20 cellular contexts compared by ENCODE assay signal in the genomic region with DNA sequence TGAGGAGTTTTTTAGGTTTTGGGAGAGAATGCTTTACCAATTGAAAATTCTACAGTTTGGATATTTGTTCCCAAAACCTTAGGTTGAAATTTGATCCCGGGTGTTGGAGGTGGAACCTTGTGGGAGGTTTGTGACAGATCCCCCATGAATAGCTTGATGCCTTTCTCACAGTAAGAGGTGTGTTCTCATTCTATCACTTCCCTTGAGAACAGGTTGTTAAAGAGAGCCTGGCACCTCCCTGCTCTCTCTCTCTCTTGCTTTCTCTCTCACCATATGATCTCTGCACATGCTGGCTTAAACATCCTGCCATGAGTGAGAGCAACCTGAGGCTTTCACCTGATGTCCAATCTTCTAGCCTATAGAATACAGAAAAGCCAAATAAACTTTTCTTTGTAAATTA.
"Had no signal": no experiment of that assay in that cellular context is flagged by ENCODE, and none has a peak within 500 bp of the region (broad histone marks: within the 10 kb centered on the region; RNA-seq: fewer than 3 reads in every experiment).

No MANE protein-coding gene starts in this region.

- H3K4me1 Mint-ChIP-seq: activated naive CD4-positive, alpha-beta T cell treated with anti-CD3 and anti-CD28 coated beads, Interleukin-2, amount 50 U/mL, for 24 hours; central memory CD8-positive, alpha-beta T cell; nephron progenitor cell had no signal

- H3K9me3 Mint-ChIP-seq: activated naive CD4-positive, alpha-beta T cell treated with anti-CD3 and anti-CD28 coated beads, Interleukin-2, amount 50 U/mL, for 24 hours; nephron progenitor cell had no signal

- H3K36me3 Mint-ChIP-seq: activated naive CD4-positive, alpha-beta T cell treated with anti-CD3 and anti-CD28 coated beads, Interleukin-2, amount 50 U/mL, for 24 hours had no signal

- H3K36me3 ChIP-seq: ascending aorta, heart left ventricle, left ventricle myocardium inferior, upper lobe of right lung had no signal

- H3K27me3 ChIP-seq: ascending aorta, heart left ventricle, upper lobe of right lung had no signal

- H3K4me3 Mint-ChIP-seq: activated naive CD4-positive, alpha-beta T cell treated with anti-CD3 and anti-CD28 coated beads, Interleukin-2, amount 50 U/mL, for 24 hours; central memory CD8-positive, alpha-beta T cell; nephron progenitor cell had no signal

- DNase-seq: activated CD4-positive, alpha-beta T cell treated with anti-CD3 and anti-CD28 coated beads for 1 hour; activated gamma-delta T cell; cortex of kidney; heart left ventricle; kidney; left ventricle myocardium inferior; mammary epithelial cell; nephron progenitor cell; occipital lobe; posterior cingulate gyrus; retina; stimulated activated CD4-positive, alpha-beta T cell treated with anti-CD3 and anti-CD28 coated beads, Interleukin-12 subunit alpha, Interleukin-12 subunit beta, amount 100 ng/mL, for 4 hours; stimulated activated CD4-positive, alpha-beta T cell treated with anti-CD3 and anti-CD28 coated beads, Interleukin-1b, Interleukin-23, amount 100 ng/mL, for 48 hours; stimulated activated CD8-positive, alpha-beta memory T cell treated with anti-CD3 and anti-CD28 coated beads, Interleukin-4, amount 100 ng/mL, for 48 hours; stimulated activated naive CD4-positive, alpha-beta T cell; upper lobe of right lung had no signal

- H3K27me3 Mint-ChIP-seq: activated naive CD4-positive, alpha-beta T cell treated with anti-CD3 and anti-CD28 coated beads, Interleukin-2, amount 50 U/mL, for 24 hours; central memory CD8-positive, alpha-beta T cell had no signal

- H3K27ac ChIP-seq: ascending aorta, heart left ventricle, left ventricle myocardium inferior, upper lobe of right lung, VCaP had no signal

- H3K27ac Mint-ChIP-seq: activated naive CD4-positive, alpha-beta T cell treated with anti-CD3 and anti-CD28 coated beads, Interleukin-2, amount 50 U/mL, for 24 hours; nephron progenitor cell had no signal

- H3K4me1 ChIP-seq: ascending aorta, heart left ventricle, left ventricle myocardium inferior, upper lobe of right lung had no signal

- H3K4me3 ChIP-seq: ascending aorta, heart left ventricle, left ventricle myocardium inferior, upper lobe of right lung had no signal

- ATAC-seq: heart left ventricle, upper lobe of right lung had no signal
